8 cellular contexts compared by ENCODE assay signal in the genomic region with DNA sequence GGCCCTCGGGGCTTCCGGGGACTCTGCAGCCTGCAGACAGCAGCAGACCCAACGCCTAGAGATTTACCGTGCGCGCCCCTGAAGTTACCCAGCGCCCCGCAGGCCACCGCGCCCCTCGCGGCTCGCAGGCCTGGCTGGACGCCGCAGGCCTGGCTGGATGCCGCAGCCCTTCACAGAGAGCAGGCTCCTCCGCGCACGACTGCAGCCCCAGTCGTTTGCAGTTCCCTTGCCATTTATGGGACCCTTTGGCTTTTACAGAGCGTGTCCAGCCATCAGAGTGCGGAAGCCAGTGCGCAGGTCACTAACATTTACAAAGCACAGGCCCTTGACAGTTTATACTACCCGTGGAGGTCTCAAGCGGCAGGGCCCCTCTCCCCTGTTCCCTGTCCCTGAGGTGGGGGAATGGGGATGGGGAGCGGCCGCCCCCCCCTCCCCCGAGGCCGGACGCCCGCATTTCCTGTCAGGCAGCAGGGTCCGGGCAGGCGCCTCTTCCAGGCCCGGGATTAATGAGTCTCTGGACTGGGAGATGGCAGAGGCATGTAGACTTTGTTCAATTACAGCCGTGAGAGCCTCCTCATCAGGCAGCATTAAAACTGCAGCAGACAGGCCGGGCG. TPM values are rescaled to one million over a fixed set of nuclear protein-coding genes. Genes with fewer than 3 reads are reported as not detected.
A peak's percentile ranks its signal among the peaks of the same experiment; 100 is the strongest.
DNase-seq lines count a peak whose midpoint lies in the region; ATAC-seq and TF ChIP-seq lines count a peak whose summit lies in the region.
"Not testable (repeated sequence)": the region's sequence is repeated elsewhere in the genome, so short reads cannot be mapped to it uniquely, and the experiment has no call there.

No MANE protein-coding gene starts in this region.

- intact Hi-C loops in activated CD8-positive, alpha-beta T cell treated with anti-CD3 and anti-CD28 coated beads for 36 hours (cut with micrococcal nuclease): loop anchor here (10.0 kb wide), 1 partner anchor 198 kb away; no protein-coding TSS in a partner anchor
- intact Hi-C loops in dorsolateral prefrontal cortex (cut with DNase I): loop anchor here (10.0 kb wide), 3 partner anchors 58 to 198 kb away; a partner anchor contains a TSS
- intact Hi-C loops in left ventricle myocardium inferior (cut with micrococcal nuclease); sigmoid colon (cut with DNase I): not testable (repeated sequence)

- H3K4me3 ChIP-seq in BLaER1: peak overlapping the region; percentile 57; the same call in 1 of the 2 replicates
- H3K4me3 ChIP-seq in dorsolateral prefrontal cortex: peak overlapping the region in 43 of 59 donors; percentile 18 to 59 (median 39)
- peak overlapping the region; percentile 50 for H3K4me3 ChIP-seq in left ventricle myocardium inferior
- not testable (repeated sequence) for H3K4me3 ChIP-seq in muscle layer of colon (ENCODE audit: low read depth in 1 of 2, low read length in 2 of 2)
- H3K4me3 ChIP-seq in sigmoid colon: peak overlapping the region in 3 of 4 donors; percentile 21 to 24 (median 24)

- not testable (repeated sequence) for H3K27me3 Mint-ChIP-seq in activated CD8-positive, alpha-beta T cell treated with anti-CD3 and anti-CD28 coated beads for 36 hours

- not testable (repeated sequence) for H3K4me3 Mint-ChIP-seq in activated CD8-positive, alpha-beta T cell treated with anti-CD3 and anti-CD28 coated beads for 36 hours

- DNase-seq in NCI-H1417 (lab: John Stamatoyannopoulos, UW) (peak in 2 of 3 experiments; percentile 38 to 48), dorsolateral prefrontal cortex (peak in 2 of 10 donors; percentile 26 to 34), sigmoid colon (peak; percentile 81)
- not testable (repeated sequence) for DNase-seq in activated CD8-positive, alpha-beta T cell treated with anti-CD3 and anti-CD28 coated beads for 36 hours; left ventricle myocardium inferior

- not testable (repeated sequence) for H3K9me3 Mint-ChIP-seq in activated CD8-positive, alpha-beta T cell treated with anti-CD3 and anti-CD28 coated beads for 36 hours

- peak; percentile 13 for ATAC-seq in GM21619 (IDR thresholded peaks at IDR 0.05; ENCODE audit: unreplicated experiment)
- peak; percentile 44 for ATAC-seq in activated CD8-positive, alpha-beta T cell treated with anti-CD3 and anti-CD28 coated beads for 36 hours

- H3K27ac ChIP-seq in BLaER1 (peak overlapping the region; percentile 38; the same call in 1 of the 2 replicates), left ventricle myocardium inferior (replicated peaks) (peak overlapping the region; percentile 62), muscle layer of colon (ENCODE audit: low read depth, low read length) (peak overlapping the region; percentile 58), sigmoid colon (peak overlapping the region; percentile 64 to 87 (median 80))
- H3K27ac ChIP-seq in dorsolateral prefrontal cortex: not testable (repeated sequence)

- CTCF ChIA-PET in activated CD8-positive, alpha-beta T cell treated with anti-CD3 and anti-CD28 coated beads for 36 hours (lab: Charles Lee): not testable (repeated sequence)

- H3K36me3 ChIP-seq in BLaER1: peaks cover 36% of the 10 kb centered on the region
- peaks cover 25% of the 10 kb centered on the region for H3K36me3 ChIP-seq in left ventricle myocardium inferior
- not testable (repeated sequence) for H3K36me3 ChIP-seq in muscle layer of colon (ENCODE audit: insufficient read depth, low read length)
- peaks cover 0 to 30% (median 1%) of the 10 kb centered on the region in 4 donors for H3K36me3 ChIP-seq in sigmoid colon

- H3K9ac ChIP-seq in BLaER1: peak overlapping the region; percentile 24; the same call in 1 of the 2 replicates
- not testable (repeated sequence) for H3K9ac ChIP-seq in muscle layer of colon (ENCODE audit: low read length)

- TF ChIP-seq EP300 in sigmoid colon (IDR thresholded peaks at IDR 0.05): peak in 1 of 4 donors; percentile 11

- H3K27ac Mint-ChIP-seq in activated CD8-positive, alpha-beta T cell treated with anti-CD3 and anti-CD28 coated beads for 36 hours: not testable (repeated sequence)

- not testable (repeated sequence) for H3K36me3 Mint-ChIP-seq in activated CD8-positive, alpha-beta T cell treated with anti-CD3 and anti-CD28 coated beads for 36 hours (ENCODE audit: low read depth)

- H3K27me3 ChIP-seq in BLaER1; dorsolateral prefrontal cortex; left ventricle myocardium inferior (ENCODE audit: low read depth); muscle layer of colon (ENCODE audit: control insufficient read depth in 1 of 2, insufficient read depth in 2 of 2, low read length in 2 of 2); sigmoid colon: not testable (repeated sequence)

- WGBS in sigmoid colon, 2 donors: 16 to 24% methylated on average over 36 of the region's 37 CpGs

- peaks cover 22% of the 10 kb centered on the region for H4K20me1 ChIP-seq in BLaER1

- POLR2A ChIA-PET in activated CD8-positive, alpha-beta T cell treated with anti-CD3 and anti-CD28 coated beads for 36 hours (lab: Charles Lee): not testable (repeated sequence)

- TF ChIP-seq POLR2A in sigmoid colon (IDR thresholded peaks at IDR 0.05): not testable (repeated sequence)

- peaks cover 77% of the 10 kb centered on the region for H3K4me1 ChIP-seq in BLaER1
- peaks cover 11% of the 10 kb centered on the region for H3K4me1 ChIP-seq in left ventricle myocardium inferior
- H3K4me1 ChIP-seq in muscle layer of colon (ENCODE audit: insufficient read depth, low read length); sigmoid colon: not testable (repeated sequence)

- H3K4me2 ChIP-seq in BLaER1: peak overlapping the region; percentile 83

- peak; percentile 17 for TF ChIP-seq CTCF in activated CD8-positive, alpha-beta T cell treated with anti-CD3 and anti-CD28 coated beads for 36 hours (IDR thresholded peaks at IDR 0.05)
- peak in 9 of 56 donors; percentile 5 to 41 (median 23) for TF ChIP-seq CTCF in dorsolateral prefrontal cortex (IDR thresholded peaks at IDR 0.05 in 54 of 56, conservative IDR thresholded peaks at IDR 0.05 in 2 of 56; ENCODE audit: low read depth in 1 of 56, partially characterized antibody in 56 of 56)
- not testable (repeated sequence) for TF ChIP-seq CTCF in left ventricle myocardium inferior (IDR thresholded peaks at IDR 0.05; ENCODE audit: borderline replicate concordance); sigmoid colon (IDR thresholded peaks at IDR 0.05)

- H3K9me3 ChIP-seq in BLaER1; left ventricle myocardium inferior (replicated peaks); muscle layer of colon (ENCODE audit: low read length); sigmoid colon: not testable (repeated sequence)

- H3K4me1 Mint-ChIP-seq in activated CD8-positive, alpha-beta T cell treated with anti-CD3 and anti-CD28 coated beads for 36 hours (ENCODE audit: low read depth): not testable (repeated sequence)

RNA-seq across cellular contexts. Expression of a gene that starts 32.5 kb away (rescaled TPM):
- 100 to 1,000 TPM; 151 to 153 TPM for total RNA-seq in activated CD8-positive, alpha-beta T cell treated with anti-CD3 and anti-CD28 coated beads for 36 hours
- total RNA-seq in dorsolateral prefrontal cortex (10 to 100 TPM in 119 of 120 experiments, 1 to 10 TPM in 1; 9.6 to 38.2 (median 18.5) TPM), left ventricle myocardium inferior (41.7 TPM), sigmoid colon (10 to 100 TPM in 3 of 4 donors, 1 to 10 TPM in 1; 9.5 to 23.3 (median 13.3) TPM)
- 10 to 100 TPM; 43.8 to 59.1 (median 54.8) TPM for polyA plus RNA-seq in sigmoid colon

RNA-seq across cellular contexts. Expression of a gene that starts 59.2 kb away (rescaled TPM):
- total RNA-seq in activated CD8-positive, alpha-beta T cell treated with anti-CD3 and anti-CD28 coated beads for 36 hours: not detected
- total RNA-seq in dorsolateral prefrontal cortex (10 to 100 TPM in 25 of 120 experiments, 1 to 10 TPM in 95; 1.6 to 14.5 (median 8.6) TPM), left ventricle myocardium inferior (12.3 TPM), sigmoid colon (1 to 10 TPM in 3 of 4 donors, under 1 TPM in 1; 0.54 to 2.2 (median 1.4) TPM)
- under 1 TPM; 0.23 to 0.60 (median 0.60) TPM for polyA plus RNA-seq in sigmoid colon
